8 cellular contexts compared by ENCODE assay signal in the genomic region with DNA sequence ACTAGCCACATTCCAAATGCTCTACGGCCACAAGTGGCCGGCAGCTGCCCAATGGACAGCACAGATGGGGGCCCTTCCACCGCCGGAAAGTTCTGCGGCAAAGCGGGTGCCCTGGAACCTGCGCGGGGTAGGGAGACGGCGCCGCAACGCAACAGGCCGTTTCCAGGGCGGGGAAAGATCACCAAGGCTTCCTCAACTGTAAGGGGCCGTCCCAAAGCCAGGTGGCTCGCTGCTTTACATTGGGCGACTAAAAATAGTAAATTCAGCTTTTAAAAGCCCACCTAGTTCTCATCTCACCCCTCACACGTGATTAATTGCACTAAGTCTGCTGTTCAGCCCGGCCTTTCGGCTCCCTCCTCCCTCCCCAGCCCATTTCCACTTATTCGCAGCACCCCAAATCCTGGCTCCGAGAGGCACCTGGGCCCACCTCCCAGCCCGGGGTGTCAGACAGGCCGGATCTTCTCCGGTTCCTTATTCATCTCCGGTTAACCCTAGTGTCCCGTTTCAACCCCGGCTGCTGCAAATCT. TPM values are rescaled to one million over a fixed set of nuclear protein-coding genes. Genes with fewer than 3 reads are reported as not detected.
DNase-seq lines count a peak whose midpoint lies in the region; ATAC-seq and TF ChIP-seq lines count a peak whose summit lies in the region.

No MANE protein-coding gene starts in this region.

- TF ChIP-seq CTCF in C4-2B (conservative IDR thresholded peaks at IDR 0.05) (no peak), foreskin keratinocyte (conservative IDR thresholded peaks at IDR 0.05) (no peak), ovary (IDR thresholded peaks at IDR 0.05) (no peak)

- WGBS in ovary, 3 donors, result 0% methylated on average over 28 of the region's 28 CpGs

- TF ChIP-seq POLR2A in ovary (IDR thresholded peaks at IDR 0.05), result no peak

- H3K4me1 ChIP-seq in foreskin keratinocyte (no peaks in the 10 kb centered on the region), ovary (ENCODE audit: insufficient read depth) (peaks cover 4% of the 10 kb centered on the region)

- peaks cover 1 to 10% of the 10 kb centered on the region in 2 donors for H3K36me3 Mint-ChIP-seq in activated T-cell treated with anti-CD3 and anti-CD28 coated beads, Interleukin-2, amount 50 U/mL, for 72 hours (ENCODE audit: insufficient read depth in 2 of 2)

- no peaks in the 10 kb centered on the region for H3K9me3 ChIP-seq in ovary

- H3K27ac ChIP-seq in C4-2B (peak overlapping the region; percentile 91), foreskin keratinocyte (peak overlapping the region; percentile 26), ovary (peak overlapping the region in 1 of 2 donors; percentile 26)

- peak; percentile 22 for DNase-seq in NCI-H526 treated with DMSO at 0.1 percent for 48 hours (lab: John Stamatoyannopoulos, UW)
- DNase-seq in activated T-cell treated with anti-CD3 and anti-CD28 coated beads, Interleukin-2, amount 50 U/mL, for 72 hours, result peak; percentile 43 to 48
- DNase-seq in foreskin keratinocyte, result peak in 1 of 2 donors; percentile 9
- DNase-seq in ovary, result peak in 1 of 5 donors; percentile 51
- no peak for DNase-seq in NCI-H2029 (lab: John Stamatoyannopoulos, UW)

- no peak for TF ChIP-seq EP300 in ovary (IDR thresholded peaks at IDR 0.05)

- H3K36me3 ChIP-seq in ovary, result no peaks in the 10 kb centered on the region

- no peaks in the 10 kb centered on the region for H3K27me3 Mint-ChIP-seq in activated T-cell treated with anti-CD3 and anti-CD28 coated beads, Interleukin-2, amount 50 U/mL, for 72 hours (ENCODE audit: low read depth)

- intact Hi-C loops in ovary (cut with DNase I), result no loop called here

- H3K4me3 ChIP-seq in ovary, result peak overlapping the region; percentile 63

- ATAC-seq in GM21529 (IDR thresholded peaks at IDR 0.05; ENCODE audit: unreplicated experiment) (peak; percentile 26), foreskin keratinocyte (peak; percentile 23), HG02610 (IDR thresholded peaks at IDR 0.05; ENCODE audit: unreplicated experiment) (no peak)
- peak; percentile 2 for ATAC-seq in activated T-cell treated with anti-CD3 and anti-CD28 coated beads, Interleukin-2, amount 50 U/mL, for 72 hours (replicated peaks in 1 of 2)

- H3K9me3 Mint-ChIP-seq in activated T-cell treated with anti-CD3 and anti-CD28 coated beads, Interleukin-2, amount 50 U/mL, for 72 hours, result no peaks in the 10 kb centered on the region

- H3K4me1 Mint-ChIP-seq in activated T-cell treated with anti-CD3 and anti-CD28 coated beads, Interleukin-2, amount 50 U/mL, for 72 hours (ENCODE audit: low read depth), result peaks cover 13% of the 10 kb centered on the region

- H3K27me3 ChIP-seq in foreskin keratinocyte, result no peaks in the 10 kb centered on the region
- H3K27me3 ChIP-seq in ovary, result no peaks in the 10 kb centered on the region

- H3K4me3 Mint-ChIP-seq in activated T-cell treated with anti-CD3 and anti-CD28 coated beads, Interleukin-2, amount 50 U/mL, for 72 hours, result peak overlapping the region; percentile 94 to 99

- H3K27ac Mint-ChIP-seq in activated T-cell treated with anti-CD3 and anti-CD28 coated beads, Interleukin-2, amount 50 U/mL, for 72 hours, result peak overlapping the region; percentile 89

RNA-seq across cellular contexts. Expression of gene CFAP298, which starts 0.6 kb away (rescaled TPM):
- total RNA-seq in activated T-cell treated with anti-CD3 and anti-CD28 coated beads, Interleukin-2, amount 50 U/mL, for 72 hours, result 10 to 100 TPM; 21.1 to 22.4 TPM
- total RNA-seq in foreskin keratinocyte (51.6 and 53.2 TPM in 2 replicates), ovary (10 to 100 TPM; 18.6 to 39.5 (median 27.3) TPM)
- polyA plus RNA-seq in foreskin keratinocyte (51.6 and 53.2 TPM in 2 replicates), ovary (10 to 100 TPM; 28.0 to 29.6 TPM)

RNA-seq across cellular contexts. Expression of gene TCP10L, which starts 26.2 kb away (rescaled TPM):
- under 1 TPM; 0.43 to 0.56 TPM for total RNA-seq in activated T-cell treated with anti-CD3 and anti-CD28 coated beads, Interleukin-2, amount 50 U/mL, for 72 hours
- total RNA-seq in foreskin keratinocyte, result 0.39 and 0.41 TPM in 2 replicates
- polyA plus RNA-seq in foreskin keratinocyte, result 0.37 and 0.63 TPM in 2 replicates
- 1 to 10 TPM in 6 of 7 donors, under 1 TPM in 1; 0.48 to 5.2 (median 1.7) TPM for total RNA-seq in ovary
- 1 to 10 TPM in 1 of 2 donors, under 1 TPM in 1; 0.59 to 2.9 TPM for polyA plus RNA-seq in ovary
